ENCODE assay signal across 15 cellular contexts in genomic region chr16:23466162-23466885, GRCh38. TPM values are rescaled to one million over a fixed set of nuclear protein-coding genes. Genes with fewer than 3 reads are reported as not detected.
DNase-seq lines count a peak whose midpoint lies in the region; ATAC-seq and TF ChIP-seq lines count a peak whose summit lies in the region.
"Had no signal": no experiment of that assay in that cellular context is flagged by ENCODE, and none has a peak within 500 bp of the region (broad histone marks: within the 10 kb centered on the region; RNA-seq: fewer than 3 reads in every experiment).

No MANE protein-coding gene starts in this region.

- H3K4me1 ChIP-seq in hepatocyte (ENCODE audit: insufficient read depth): no peaks in the 10 kb centered on the region
- H3K4me1 ChIP-seq: Caco-2 had no signal

- peak; percentile 57 for DNase-seq in AG04449 (ENCODE audit: low read depth, low spot score)
- peak; percentile 30 for DNase-seq in GM03348 (ENCODE audit: low spot score)
- peak; percentile 41 for DNase-seq in glomerular visceral epithelial cell (ENCODE audit: extremely low spot score)
- DNase-seq in HuH-7.5 (ENCODE audit: low spot score): no peak
- no peak for DNase-seq in type B pancreatic cell (ENCODE audit: extremely low spot score, unreplicated experiment)
- no peak for DNase-seq in hepatocyte (ENCODE audit: low spot score)
- no peak for DNase-seq in mesothelial cell of epicardium (ENCODE audit: low spot score in 2 of 2, unreplicated experiment in 2 of 2)
- DNase-seq: activated CD4-positive, alpha-beta T cell treated with anti-CD3 and anti-CD28 coated beads for 1 hour; activated effector memory CD4-positive, alpha-beta T cell treated with Interleukin-2 at 50 U/mL for 16 hours; Caco-2; dorsolateral prefrontal cortex; naive thymus-derived CD8-positive, alpha-beta T cell had no signal

- peaks cover 59% of the 10 kb centered on the region for H3K36me3 Mint-ChIP-seq in activated T-helper 17 cell treated with anti-CD3 and anti-CD28 coated beads, Interleukin-2, amount 50 U/mL, for 72 hours (ENCODE audit: low read depth)
- peaks cover 16% of the 10 kb centered on the region for H3K36me3 Mint-ChIP-seq in type B pancreatic cell
- H3K36me3 Mint-ChIP-seq in mesothelial cell of epicardium: peaks cover 30% of the 10 kb centered on the region

- no peak overlapping the region for H3K4me3 ChIP-seq in AG04449 (ENCODE audit: low read depth, low read length)
- H3K4me3 ChIP-seq in hepatocyte: no peak overlapping the region
- H3K4me3 ChIP-seq: dorsolateral prefrontal cortex had no signal

- no peaks in the 10 kb centered on the region for H3K9me2 ChIP-seq in hepatocyte (replicated peaks; ENCODE audit: insufficient read depth)

- H4K20me1 ChIP-seq in hepatocyte (ENCODE audit: insufficient read depth, poor library complexity, severe bottlenecking): no peaks in the 10 kb centered on the region

- no peak overlapping the region for H3K4me3 Mint-ChIP-seq in activated T-helper 17 cell treated with anti-CD3 and anti-CD28 coated beads, Interleukin-2, amount 50 U/mL, for 72 hours
- H3K4me3 Mint-ChIP-seq in type B pancreatic cell (no peak overlapping the region), mesothelial cell of epicardium (no peak overlapping the region)
- H3K4me3 Mint-ChIP-seq: naive thymus-derived CD8-positive, alpha-beta T cell; stimulated activated memory B cell treated with anti-CD40 and anti-IgM and Interleukin-4, amounts not matched to agents 10 μg/mL and 1 μg/mL and 100 μg/mL, for 72 hours had no signal

- H3K27me3 ChIP-seq in hepatocyte: no peaks in the 10 kb centered on the region

- peak overlapping the region; percentile 9 for H3K27ac Mint-ChIP-seq in activated T-helper 17 cell treated with anti-CD3 and anti-CD28 coated beads, Interleukin-2, amount 50 U/mL, for 72 hours
- H3K27ac Mint-ChIP-seq in type B pancreatic cell (no peak overlapping the region), mesothelial cell of epicardium (no peak overlapping the region)
- H3K27ac Mint-ChIP-seq: stimulated activated memory B cell treated with anti-CD40 and anti-IgM and Interleukin-4, amounts not matched to agents 10 μg/mL and 1 μg/mL and 100 μg/mL, for 72 hours had no signal

- no peaks in the 10 kb centered on the region for H3K36me3 ChIP-seq in hepatocyte (replicated peaks; ENCODE audit: insufficient read depth, low read depth)

- no peaks in the 10 kb centered on the region for H3K9me3 Mint-ChIP-seq in activated T-helper 17 cell treated with anti-CD3 and anti-CD28 coated beads, Interleukin-2, amount 50 U/mL, for 72 hours
- H3K9me3 Mint-ChIP-seq in type B pancreatic cell (no peaks in the 10 kb centered on the region), mesothelial cell of epicardium (no peaks in the 10 kb centered on the region)
- H3K9me3 Mint-ChIP-seq: naive thymus-derived CD8-positive, alpha-beta T cell; stimulated activated memory B cell treated with anti-CD40 and anti-IgM and Interleukin-4, amounts not matched to agents 10 μg/mL and 1 μg/mL and 100 μg/mL, for 72 hours had no signal

- no peak overlapping the region for H2AFZ ChIP-seq in hepatocyte

- POLR2A ChIA-PET in AG04449 (lab: Yijun Ruan, JAX): interaction anchor here (1.2 kb wide), 1 partner anchor 14 kb away, joined by 5 read pairs; the partner anchor contains the start of gene COG7

- TF ChIP-seq CTCF in AG04449 (IDR thresholded peaks at IDR 0.05; ENCODE audit: insufficient read depth, low read length, missing control alignments) (no peak), type B pancreatic cell (conservative IDR thresholded peaks at IDR 0.05) (no peak), hepatocyte (IDR thresholded peaks at IDR 0.05; ENCODE audit: poor library complexity) (no peak), mesothelial cell of epicardium (IDR thresholded peaks at IDR 0.05; ENCODE audit: unreplicated experiment) (no peak)

- H3K27ac ChIP-seq in hepatocyte: no peak overlapping the region
- H3K27ac ChIP-seq: dorsolateral prefrontal cortex had no signal

- no peaks in the 10 kb centered on the region for H3K27me3 Mint-ChIP-seq in activated T-helper 17 cell treated with anti-CD3 and anti-CD28 coated beads, Interleukin-2, amount 50 U/mL, for 72 hours
- H3K27me3 Mint-ChIP-seq in type B pancreatic cell: no peaks in the 10 kb centered on the region
- no peaks in the 10 kb centered on the region for H3K27me3 Mint-ChIP-seq in mesothelial cell of epicardium (ENCODE audit: low read depth)
- H3K27me3 Mint-ChIP-seq: naive thymus-derived CD8-positive, alpha-beta T cell; stimulated activated memory B cell treated with anti-CD40 and anti-IgM and Interleukin-4, amounts not matched to agents 10 μg/mL and 1 μg/mL and 100 μg/mL, for 72 hours had no signal

- H3K9me3 ChIP-seq in hepatocyte (ENCODE audit: low read depth): no peaks in the 10 kb centered on the region
- H3K9me3 ChIP-seq: Caco-2 had no signal

- peaks cover 4% of the 10 kb centered on the region for H3K4me1 Mint-ChIP-seq in activated T-helper 17 cell treated with anti-CD3 and anti-CD28 coated beads, Interleukin-2, amount 50 U/mL, for 72 hours
- H3K4me1 Mint-ChIP-seq in type B pancreatic cell (ENCODE audit: unreplicated experiment) (no peaks in the 10 kb centered on the region), mesothelial cell of epicardium (peaks cover 4% of the 10 kb centered on the region)
- H3K4me1 Mint-ChIP-seq: stimulated activated memory B cell treated with anti-CD40 and anti-IgM and Interleukin-4, amounts not matched to agents 10 μg/mL and 1 μg/mL and 100 μg/mL, for 72 hours had no signal

- ATAC-seq in activated T-helper 17 cell treated with anti-CD3 and anti-CD28 coated beads, Interleukin-2, amount 50 U/mL, for 72 hours (replicated peaks): peak; percentile 83
- ATAC-seq: naive thymus-derived CD8-positive, alpha-beta T cell; Right ventricle myocardium inferior; stimulated activated memory B cell treated with anti-CD40 and anti-IgM and Interleukin-4, amounts not matched to agents 10 μg/mL and 1 μg/mL and 100 μg/mL, for 72 hours had no signal

- CTCF ChIA-PET in AG04449 (lab: Yijun Ruan, JAX): interaction anchor here (0.8 to 4.5 kb wide), 3 partner anchors 9 to 31 kb away, joined by 3 to 27 read pairs (median 3); no protein-coding TSS in a partner anchor

- no peaks in the 10 kb centered on the region for H3K79me2 ChIP-seq in hepatocyte

- H3K4me2 ChIP-seq in hepatocyte: no peak overlapping the region

- WGBS in hepatocyte (ENCODE audit: low lambda C conversion rate, missing lambda C conversion rate): 91% methylated on average over 4 of the region's 4 CpGs

RNA-seq across cellular contexts. Expression of gene COG7, which starts 13.3 kb away (rescaled TPM):
- total RNA-seq in activated T-helper 17 cell treated with anti-CD3 and anti-CD28 coated beads, Interleukin-2, amount 50 U/mL, for 72 hours: 10 to 100 TPM; 21.2 to 29.4 TPM
- total RNA-seq in type B pancreatic cell (ENCODE audit: low replicate concordance): 24.0 and 29.3 TPM in 2 replicates
- total RNA-seq in hepatocyte: 11.8 and 15.4 TPM in 2 replicates
- 13.5 and 14.7 TPM in 2 replicates for polyA plus RNA-seq in hepatocyte
- total RNA-seq in mesothelial cell of epicardium: 42.1 to 42.5 TPM (median 42.1 TPM) in 3 replicates

RNA-seq across cellular contexts. Expression of gene GGA2, which starts 44.0 kb away (rescaled TPM):
- 100 to 1,000 TPM in 1 of 2 donors, 10 to 100 TPM in 1; 87.2 to 138 TPM for total RNA-seq in activated T-helper 17 cell treated with anti-CD3 and anti-CD28 coated beads, Interleukin-2, amount 50 U/mL, for 72 hours
- total RNA-seq in type B pancreatic cell (ENCODE audit: low replicate concordance) (63.3 and 105 TPM in 2 replicates), hepatocyte (42.4 and 56.4 TPM in 2 replicates), mesothelial cell of epicardium (98.7 to 102 TPM (median 101 TPM) in 3 replicates)
- 73.1 and 76.6 TPM in 2 replicates for polyA plus RNA-seq in hepatocyte

Comparison
In these comparisons a context has a peak if more than half of its experiments do, and no peak if none do; other contexts are left out.
1. DNase-seq: peak in AG04449 (single experiment), GM03348 (single experiment) and glomerular visceral epithelial cell (single experiment); none in HuH-7.5 (single experiment), type B pancreatic cell (single experiment), hepatocyte (single experiment) and mesothelial cell of epicardium (0 of 2).